Comparison of ENCODE assay signal across 9 cellular contexts in the genomic region with DNA sequence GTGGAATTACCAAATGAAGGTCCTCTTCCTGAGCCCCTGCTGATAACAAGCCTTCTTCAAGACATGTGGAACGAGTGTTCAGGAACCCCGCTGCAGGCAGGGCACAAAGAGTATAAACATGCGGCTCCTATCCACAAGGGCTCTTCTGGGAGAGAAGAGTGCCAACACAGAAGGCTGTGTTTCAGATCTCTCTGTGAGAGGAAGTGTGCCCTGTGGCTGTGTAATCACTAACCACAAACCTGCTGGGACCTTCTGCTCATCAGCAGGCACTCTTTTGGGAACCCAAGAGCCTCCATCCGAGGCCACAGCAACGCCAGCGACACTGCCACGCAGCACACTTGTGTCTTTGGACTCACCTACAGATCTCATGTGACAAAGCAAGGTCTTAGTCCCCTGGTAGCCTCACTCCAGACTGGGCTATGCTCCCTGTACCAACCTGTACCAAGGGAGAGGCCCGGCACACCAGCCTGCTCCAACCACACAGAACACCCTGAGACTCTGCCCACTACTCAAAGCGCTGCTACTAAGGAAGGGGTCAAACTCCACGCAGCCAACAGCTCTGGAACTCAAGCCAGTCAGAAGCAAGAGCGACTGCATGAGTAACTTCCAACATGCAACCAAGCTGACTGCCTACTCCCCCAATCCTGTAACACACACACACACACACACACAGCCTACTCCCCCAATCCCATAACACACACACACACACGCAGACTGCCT. TPM values are rescaled to one million over a fixed set of nuclear protein-coding genes. Genes with fewer than 3 reads are reported as not detected.
DNase-seq lines count a peak whose midpoint lies in the region; ATAC-seq and TF ChIP-seq lines count a peak whose summit lies in the region.
"Had no signal": no experiment of that assay in that cellular context is flagged by ENCODE, and none has a peak within 500 bp of the region (broad histone marks: within the 10 kb centered on the region; RNA-seq: fewer than 3 reads in every experiment).

No MANE protein-coding gene starts in this region.

- H3K27ac ChIP-seq in thoracic aorta = peak overlapping the region; percentile 7 to 27

- ATAC-seq in activated T-cell treated with anti-CD3 and anti-CD28 coated beads, Interleukin-2, amount 50 U/mL, for 4 hours = peak; percentile 44 to 62
- ATAC-seq in T-helper 17 cell = peak; percentile 39
- peak; percentile 14 for ATAC-seq in left ventricle myocardium superior
- no peak for ATAC-seq in thoracic aorta (ENCODE audit: insufficient number of reproducible peaks, low FRiP score, low read depth)

- in situ Hi-C loops in ACHN (cut with HindIII; ENCODE audit: low pct_ligation_motif_present, low pct_unique_long_range_greater_than_20kb, low sequenced_read_pairs) = no loop called here

- no peaks in the 10 kb centered on the region for H3K27me3 Mint-ChIP-seq in activated T-cell treated with anti-CD3 and anti-CD28 coated beads, Interleukin-2, amount 50 U/mL, for 4 hours (ENCODE audit: low read depth)
- H3K27me3 Mint-ChIP-seq in T-helper 17 cell = no peaks in the 10 kb centered on the region

- peaks cover 74% of the 10 kb centered on the region for H3K4me1 Mint-ChIP-seq in activated T-cell treated with anti-CD3 and anti-CD28 coated beads, Interleukin-2, amount 50 U/mL, for 4 hours (ENCODE audit: low read depth)
- peaks cover 59% of the 10 kb centered on the region for H3K4me1 Mint-ChIP-seq in T-helper 17 cell

- DNase-seq in activated T-cell treated with anti-CD3 and anti-CD28 coated beads, Interleukin-2, amount 50 U/mL, for 4 hours = no peak
- DNase-seq in activated T-cell treated with anti-CD3 and anti-CD28 coated beads for 4 hours (no peak), T-helper 17 cell (no peak), left ventricle myocardium superior (no peak), thoracic aorta (ENCODE audit: low spot score) (no peak), DMS153 treated with DMSO at 0.1 percent for 48 hours (lab: John Stamatoyannopoulos, UW; ENCODE audit: unreplicated experiment) (no peak), NCI-H748 treated with DMSO at 0.1 percent for 48 hours (lab: John Stamatoyannopoulos, UW) (no peak), ACHN (no peak)
- DNase-seq: cortex of kidney had no signal

- H3K9me3 ChIP-seq in T-helper 17 cell (ENCODE audit: control insufficient read depth, low read length, poor library complexity, severe bottlenecking) = no peaks in the 10 kb centered on the region
- no peaks in the 10 kb centered on the region for H3K9me3 ChIP-seq in thoracic aorta

- H3K4me3 Mint-ChIP-seq in activated T-cell treated with anti-CD3 and anti-CD28 coated beads, Interleukin-2, amount 50 U/mL, for 4 hours = peak overlapping the region; percentile 42
- H3K4me3 Mint-ChIP-seq in T-helper 17 cell = peak overlapping the region; percentile 90

- no peak overlapping the region for H3K4me3 ChIP-seq in thoracic aorta

- intact Hi-C loops in left ventricle myocardium superior (cut with micrococcal nuclease) = no loop called here

- no peak for TF ChIP-seq CTCF in thoracic aorta (IDR thresholded peaks at IDR 0.05)

- peak overlapping the region; percentile 70 for H3K27ac Mint-ChIP-seq in T-helper 17 cell

- peaks cover 22% of the 10 kb centered on the region for H3K36me3 Mint-ChIP-seq in activated T-cell treated with anti-CD3 and anti-CD28 coated beads, Interleukin-2, amount 50 U/mL, for 4 hours (ENCODE audit: insufficient read depth)
- H3K36me3 Mint-ChIP-seq in T-helper 17 cell (ENCODE audit: low read depth) = peaks cover 4% of the 10 kb centered on the region

- H3K4me1 ChIP-seq in thoracic aorta (ENCODE audit: control insufficient read depth in 1 of 2, low read depth in 2 of 2) = peaks cover 40 to 61% of the 10 kb centered on the region in 2 donors

- no peaks in the 10 kb centered on the region for H3K27me3 ChIP-seq in thoracic aorta (replicated peaks; ENCODE audit: insufficient read depth)

- no peaks in the 10 kb centered on the region for H3K9me3 Mint-ChIP-seq in activated T-cell treated with anti-CD3 and anti-CD28 coated beads, Interleukin-2, amount 50 U/mL, for 4 hours

- H3K36me3 ChIP-seq in thoracic aorta = peaks cover 33% of the 10 kb centered on the region

RNA-seq across cellular contexts. Expression of a gene that starts 7.8 kb away (rescaled TPM):
- 10 to 100 TPM; 33.8 to 37.6 (median 34.6) TPM for total RNA-seq in activated T-cell treated with anti-CD3 and anti-CD28 coated beads, Interleukin-2, amount 50 U/mL, for 4 hours
- 100 to 1,000 TPM in 1 of 2 donors, 10 to 100 TPM in 1; 98.4 to 123 TPM for total RNA-seq in T-helper 17 cell
- 143 TPM for total RNA-seq in left ventricle myocardium superior
- total RNA-seq in thoracic aorta = 100 to 1,000 TPM; 301 to 351 TPM

RNA-seq across cellular contexts. Expression of a gene that starts 47.9 kb away (rescaled TPM):
- 100 to 1,000 TPM in 1 of 3 donors, 10 to 100 TPM in 2; 87.0 to 107 (median 93.4) TPM for total RNA-seq in activated T-cell treated with anti-CD3 and anti-CD28 coated beads, Interleukin-2, amount 50 U/mL, for 4 hours
- total RNA-seq in T-helper 17 cell = 10 to 100 TPM; 62.1 to 73.4 TPM
- 72.2 TPM for total RNA-seq in left ventricle myocardium superior
- total RNA-seq in thoracic aorta = 10 to 100 TPM; 66.5 to 66.9 TPM

RNA-seq across cellular contexts. Expression of a gene that starts 55.0 kb away (rescaled TPM):
- total RNA-seq in activated T-cell treated with anti-CD3 and anti-CD28 coated beads, Interleukin-2, amount 50 U/mL, for 4 hours = 100 to 1,000 TPM; 175 to 195 (median 180) TPM
- total RNA-seq in T-helper 17 cell (100 to 1,000 TPM; 248 to 359 TPM), left ventricle myocardium superior (26.5 TPM), thoracic aorta (100 to 1,000 TPM; 161 to 166 TPM)
